16 cellular contexts compared by ENCODE assay signal in genomic region chr4:176274441-176274840, GRCh38. TPM values are rescaled to one million over a fixed set of nuclear protein-coding genes. Genes with fewer than 3 reads are reported as not detected.
A peak's percentile ranks its signal among the peaks of the same experiment; 100 is the strongest.
DNase-seq lines count a peak whose midpoint lies in the region; ATAC-seq, FAIRE-seq and TF ChIP-seq lines count a peak whose summit lies in the region.
"Had no signal": no experiment of that assay in that cellular context is flagged by ENCODE, and none has a peak within 500 bp of the region (broad histone marks: within the 10 kb centered on the region; RNA-seq: fewer than 3 reads in every experiment).

No MANE protein-coding gene starts in this region.

- no TSS peak for BruUV-seq in HepG2 (replicated peaks; lab: Mats Ljungman, UMichigan)

- TF ChIP-seq CTCF in HepG2 (CRISPR knock-in tag; IDR thresholded peaks at IDR 0.05) (no peak), right lobe of liver (IDR thresholded peaks at IDR 0.05) (no peak), foreskin keratinocyte (conservative IDR thresholded peaks at IDR 0.05) (no peak)

- CTCF ChIA-PET in HepG2 (lab: Yijun Ruan, JAX; ENCODE audit: low intra/inter-chr PET ratio, low total read pairs) = no interaction called here

- H4K20me1 ChIP-seq in HepG2 (ENCODE audit: insufficient read depth, low read length) = no peaks in the 10 kb centered on the region

- no peaks in the 10 kb centered on the region for H3K79me2 ChIP-seq in HepG2 (ENCODE audit: insufficient read depth, low read length)

- ATAC-seq in HepG2 (no peak), right lobe of liver (no peak), foreskin keratinocyte (peak; percentile 49), GM21529 (IDR thresholded peaks at IDR 0.05; ENCODE audit: unreplicated experiment) (no peak), GM19395 (IDR thresholded peaks at IDR 0.05; ENCODE audit: unreplicated experiment) (no peak)

- FAIRE-seq in HepG2 (lab: Jason Lieb, UNC) = no peak

- H3K27me3 ChIP-seq in HepG2 (ENCODE audit: control insufficient read depth in 1 of 2, insufficient read depth in 2 of 2, low read length in 2 of 2) (peaks cover 0 to 4% of the 10 kb centered on the region in 2 experiments; a peak in 1 of 5 replicates), right lobe of liver (no peaks in the 10 kb centered on the region), foreskin keratinocyte (no peaks in the 10 kb centered on the region)
- H3K27me3 ChIP-seq: neutrophil had no signal

- intact Hi-C loops in HepG2 (cut with micrococcal nuclease; ENCODE audit: unreplicated experiment) (no loop called here), right lobe of liver (cut with DNase I) (no loop called here)

- POLR2A ChIA-PET in HepG2 (lab: Yijun Ruan, JAX) = no interaction called here

- no peaks in the 10 kb centered on the region for H3K9me3 ChIP-seq in HepG2 (ENCODE audit: low read length)
- no peaks in the 10 kb centered on the region for H3K9me3 ChIP-seq in right lobe of liver
- H3K9me3 ChIP-seq: neutrophil had no signal

- H3K27ac ChIP-seq in HepG2 (ENCODE audit: extremely low read length, insufficient read depth, low read length) (no peak overlapping the region), right lobe of liver (no peak overlapping the region), foreskin keratinocyte (peak overlapping the region; percentile 39)
- H3K27ac ChIP-seq: neutrophil had no signal

- no peak overlapping the region for H3K9ac ChIP-seq in HepG2 (ENCODE audit: insufficient read depth, low read depth, low read length)

- no peak for TF ChIP-seq RAD21 in HepG2 (CRISPR knock-in tag; IDR thresholded peaks at IDR 0.05)

- TF ChIP-seq POLR2A in HepG2 (IDR thresholded peaks at IDR 0.05; ENCODE audit: insufficient read depth in 1 of 2, low read depth in 2 of 2, low read length in 2 of 2) = no peak
- no peak for TF ChIP-seq POLR2A in right lobe of liver (IDR thresholded peaks at IDR 0.05)

- in situ Hi-C loops in HepG2 (cut with HindIII; ENCODE audit: extremely low pct_ligation_motif_present, low pct_unique_long_range_greater_than_20kb) = no loop called here

- TF ChIP-seq EP300 in HepG2 (IDR thresholded peaks at IDR 0.05; ENCODE audit: low read depth in 2 of 2, low read length in 2 of 2) (no peak), HepG2 (CRISPR knock-in tag; IDR thresholded peaks at IDR 0.05; ENCODE audit: borderline replicate concordance) (no peak)

- no peak overlapping the region for H3K4me2 ChIP-seq in HepG2 (ENCODE audit: low read depth, low read length)

- H3K4me3 ChIP-seq in HepG2 (replicated peaks in 1 of 3; ENCODE audit: insufficient read depth in 1 of 3, low read depth in 2 of 3, low read length in 3 of 3) = no peak overlapping the region
- H3K4me3 ChIP-seq in right lobe of liver = no peak overlapping the region

- H3K36me3 ChIP-seq in HepG2 (replicated peaks in 1 of 2; ENCODE audit: control insufficient read depth in 1 of 2, insufficient read depth in 2 of 2, low read length in 2 of 2) = no peaks in the 10 kb centered on the region
- H3K36me3 ChIP-seq in right lobe of liver = no peaks in the 10 kb centered on the region
- H3K36me3 ChIP-seq: neutrophil had no signal

- H3K4me1 ChIP-seq in HepG2 (ENCODE audit: insufficient read depth, low read length) = peaks cover 8% of the 10 kb centered on the region
- no peaks in the 10 kb centered on the region for H3K4me1 ChIP-seq in right lobe of liver
- H3K4me1 ChIP-seq in foreskin keratinocyte = peaks cover 22% of the 10 kb centered on the region

- DNase-seq in HepG2 (ENCODE audit: low spot score) (no peak), right lobe of liver (no peak), RPMI7951 (ENCODE audit: low read depth) (peak; percentile 76), foreskin keratinocyte (peak; percentile 59 to 83), occipital lobe (lab: John Stamatoyannopoulos, UW) (no peak)
- DNase-seq in stimulated activated CD4-positive, alpha-beta T cell treated with anti-CD3 and anti-CD28 coated beads, Interleukin-4, amount 100 ng/mL, for 1 hour = no peak
- DNase-seq: effector CD4-positive, alpha-beta T cell; GOT3; hypothalamus; MV-4-11; NCI-H2171 treated with DMSO at 0.1 percent for 48 hours; stimulated activated CD4-positive, alpha-beta T cell treated with anti-CD3 and anti-CD28 coated beads, Interleukin-15, amount 100 ng/mL, for 24 hours; T-helper 2 cell had no signal

- no peak overlapping the region for H2AFZ ChIP-seq in HepG2 (ENCODE audit: low read length)

TF ChIP-seq in HepG2, 621 proteins besides CTCF, POLR2A, EP300 and RAD21:
- TF ChIP-seq MTF2 (CRISPR knock-in tag; IDR thresholded peaks at IDR 0.05; ENCODE audit: borderline replicate concordance) (no peak), CENPBD1 (CRISPR knock-in tag; IDR thresholded peaks at IDR 0.05; ENCODE audit: borderline replicate concordance, low read depth) (no peak), DNMT1 (CRISPR knock-in tag; IDR thresholded peaks at IDR 0.05) (no peak), RBFOX2 (IDR thresholded peaks at IDR 0.05; ENCODE audit: low read depth, low read length) (no peak), ATF7 (IDR thresholded peaks at IDR 0.05) (peak; percentile 32; the same call in 1 of the 2 replicates), ATF7 (CRISPR knock-in tag; IDR thresholded peaks at IDR 0.05) (no peak)

RNA-seq across cellular contexts. Expression of gene ASB5, which starts 5.4 kb away (rescaled TPM):
- total RNA-seq in HepG2 (2016; rRNA removed; fragmentation: Illumina TruSeq; extraction: Trizol) (not detected in 2 replicates), right lobe of liver (under 1 TPM in 2 of 6 experiments, not detected in 4; 0.19 to 0.23 TPM), foreskin keratinocyte (not detected in 2 replicates), occipital lobe (0.47 TPM)
- total RNA-seq in HepG2 (2016; cell fraction: cytosol; rRNA removed; fragmentation: Illumina TruSeq; extraction: Trizol; ENCODE audit: low read depth) = not detected in 2 replicates
- not detected in 2 replicates for total RNA-seq in HepG2 (2016; cell fraction: insoluble cytoplasmic fraction; rRNA removed; fragmentation: Illumina TruSeq; extraction: Trizol)
- not detected in 2 replicates for total RNA-seq in HepG2 (2016; cell fraction: membrane; rRNA removed; fragmentation: Illumina TruSeq; extraction: Trizol)
- not detected in 2 replicates for total RNA-seq in HepG2 (2016; cell fraction: nucleus; rRNA removed; fragmentation: Illumina TruSeq; extraction: Trizol)
- polyA plus RNA-seq in HepG2 (2011; rRNA removed) (not detected in 2 replicates), foreskin keratinocyte (0.03 TPM in 1 of 2 replicates, not detected in the other)
- not detected in 2 replicates for polyA plus RNA-seq in HepG2 (2011; cell fraction: cytosol; rRNA removed)
- polyA plus RNA-seq in HepG2 (2011; cell fraction: nucleus; rRNA removed) = not detected in 2 replicates
- not detected in 2 replicates for polyA plus RNA-seq in HepG2 (2012)
- polyA plus RNA-seq in HepG2 (2016; cell fraction: cytosol; fragmentation: Illumina TruSeq; extraction: Trizol; ENCODE audit: low read depth) = not detected in 2 replicates
- not detected in 2 replicates for polyA plus RNA-seq in HepG2 (2016; cell fraction: insoluble cytoplasmic fraction; fragmentation: Illumina TruSeq; extraction: Trizol; ENCODE audit: low read depth)
- not detected in 2 replicates for polyA plus RNA-seq in HepG2 (2016; cell fraction: membrane; fragmentation: Illumina TruSeq; extraction: Trizol; ENCODE audit: low read depth)
- not detected in 2 replicates for polyA plus RNA-seq in HepG2 (2016; cell fraction: nucleus; fragmentation: Illumina TruSeq; extraction: Trizol; ENCODE audit: insufficient read depth, low read depth)
- not detected in 2 replicates for polyA minus RNA-seq in HepG2 (2011; rRNA and poly(A)+ RNA removed; ENCODE audit: low replicate concordance)
- polyA minus RNA-seq in HepG2 (2011; cell fraction: cytosol; rRNA and poly(A)+ RNA removed) = not detected in 2 replicates
- not detected in 2 replicates for polyA minus RNA-seq in HepG2 (2011; cell fraction: nucleus; rRNA and poly(A)+ RNA removed)
- total RNA-seq in RPMI7951 (2014; rRNA removed; shearing (Covaris generic)) = not detected in 2 replicates

RNA-seq across cellular contexts. Expression of gene SPCS3, which starts 45.3 kb away (rescaled TPM):
- total RNA-seq in HepG2 (2016; rRNA removed; fragmentation: Illumina TruSeq; extraction: Trizol) = 47.2 and 57.0 TPM in 2 replicates
- total RNA-seq in HepG2 (2016; cell fraction: cytosol; rRNA removed; fragmentation: Illumina TruSeq; extraction: Trizol; ENCODE audit: low read depth) = 8.6 and 10.3 TPM in 2 replicates
- total RNA-seq in HepG2 (2016; cell fraction: insoluble cytoplasmic fraction; rRNA removed; fragmentation: Illumina TruSeq; extraction: Trizol) = 52.2 and 60.9 TPM in 2 replicates
- 15.1 and 18.8 TPM in 2 replicates for total RNA-seq in HepG2 (2016; cell fraction: membrane; rRNA removed; fragmentation: Illumina TruSeq; extraction: Trizol)
- 84.2 and 90.4 TPM in 2 replicates for total RNA-seq in HepG2 (2016; cell fraction: nucleus; rRNA removed; fragmentation: Illumina TruSeq; extraction: Trizol)
- 23.5 and 26.3 TPM in 2 replicates for polyA plus RNA-seq in HepG2 (2011; rRNA removed)
- polyA plus RNA-seq in HepG2 (2011; cell fraction: cytosol; rRNA removed) = 11.0 and 16.7 TPM in 2 replicates
- polyA plus RNA-seq in HepG2 (2011; cell fraction: nucleus; rRNA removed) = 23.0 and 25.6 TPM in 2 replicates
- polyA plus RNA-seq in HepG2 (2012) = 27.2 and 30.8 TPM in 2 replicates
- polyA plus RNA-seq in HepG2 (2016; cell fraction: cytosol; fragmentation: Illumina TruSeq; extraction: Trizol; ENCODE audit: low read depth) = 12.2 and 19.7 TPM in 2 replicates
- polyA plus RNA-seq in HepG2 (2016; cell fraction: insoluble cytoplasmic fraction; fragmentation: Illumina TruSeq; extraction: Trizol; ENCODE audit: low read depth) = 34.6 and 35.9 TPM in 2 replicates
- polyA plus RNA-seq in HepG2 (2016; cell fraction: membrane; fragmentation: Illumina TruSeq; extraction: Trizol; ENCODE audit: low read depth) = 9.4 and 10.0 TPM in 2 replicates
- 80.2 and 84.3 TPM in 2 replicates for polyA plus RNA-seq in HepG2 (2016; cell fraction: nucleus; fragmentation: Illumina TruSeq; extraction: Trizol; ENCODE audit: insufficient read depth, low read depth)
- polyA minus RNA-seq in HepG2 (2011; rRNA and poly(A)+ RNA removed; ENCODE audit: low replicate concordance) = 16.3 and 39.4 TPM in 2 replicates
- polyA minus RNA-seq in HepG2 (2011; cell fraction: cytosol; rRNA and poly(A)+ RNA removed) = 21.6 and 23.5 TPM in 2 replicates
- polyA minus RNA-seq in HepG2 (2011; cell fraction: nucleus; rRNA and poly(A)+ RNA removed) = 68.1 and 82.7 TPM in 2 replicates
- 10 to 100 TPM; 49.7 to 97.4 (median 69.1) TPM for total RNA-seq in right lobe of liver
- 60.4 and 62.4 TPM in 2 replicates for total RNA-seq in RPMI7951 (2014; rRNA removed; shearing (Covaris generic))
- total RNA-seq in foreskin keratinocyte = 96.6 and 97.4 TPM in 2 replicates
- 44.8 and 50.8 TPM in 2 replicates for polyA plus RNA-seq in foreskin keratinocyte
- total RNA-seq in occipital lobe = 114 TPM

Comparison
In these comparisons a context has a peak if more than half of its experiments do, and no peak if none do; other contexts are left out.
1. DNase-seq: peak in RPMI7951 (single experiment) and foreskin keratinocyte (2 of 2); none in HepG2 (single experiment), right lobe of liver (0 of 3), stimulated activated CD4-positive, alpha-beta T cell treated with anti-CD3 and anti-CD28 coated beads, Interleukin-4, amount 100 ng/mL, for 1 hour (single experiment) and occipital lobe (single experiment).